ENCODE assay signal across 27 cellular contexts in the genomic region with DNA sequence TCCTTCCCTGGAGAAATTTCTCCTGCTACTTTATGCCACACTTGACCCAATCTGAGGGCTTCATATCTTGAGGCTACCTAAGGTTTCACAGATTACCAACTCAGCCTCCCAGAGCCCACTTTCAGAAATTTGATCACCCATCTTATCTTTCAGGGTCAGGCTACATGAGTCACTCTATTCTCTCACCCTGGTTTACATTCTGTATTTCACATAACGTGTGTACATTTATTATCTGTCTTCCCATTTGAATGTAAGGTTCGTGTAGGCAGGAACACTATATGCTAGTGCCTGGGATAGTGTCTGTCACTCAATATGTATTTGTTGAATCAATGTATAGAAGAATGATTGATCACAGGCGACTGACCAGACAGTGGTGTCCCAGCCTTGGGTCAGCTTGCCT.
"Had no signal": no experiment of that assay in that cellular context is flagged by ENCODE, and none has a peak within 500 bp of the region (broad histone marks: within the 10 kb centered on the region; RNA-seq: fewer than 3 reads in every experiment).

No MANE protein-coding gene starts in this region.

- H3K4me3 ChIP-seq: left lung, lower lobe of right lung, pancreas, prostate gland, skin epidermis, stomach, testis, thyroid gland, transverse colon, upper lobe of left lung, vagina had no signal

- H3K27me3 ChIP-seq: left lung, pancreas, stomach, testis, thyroid gland, transverse colon, upper lobe of left lung, vagina had no signal

- ATAC-seq: left colon; left lung; lower lobe of right lung; naive thymus-derived CD8-positive, alpha-beta T cell; pancreas; right cardiac atrium; sciatic nerve; stimulated activated naive B cell treated with anti-CD40 and anti-IgM and Interleukin-4, amounts not matched to agents 10 μg/mL and 1 μg/mL and 100 μg/mL, for 72 hours; stimulated activated naive CD8-positive, alpha-beta T cell treated with anti-CD3 and anti-CD28 coated beads, Interleukin-15, Interleukin-2, amounts not matched to agents 100 U/mL and 50 U/mL, for 24 hours had no signal

- H3K27ac ChIP-seq: left lung, lower lobe of right lung, pancreas, prostate gland, skin epidermis, stomach, testis, thyroid gland, transverse colon, upper lobe of left lung, vagina had no signal

- H3K9me3 ChIP-seq: left lung, lower lobe of right lung, pancreas, prostate gland, stomach, testis, thyroid gland, transverse colon, upper lobe of left lung, vagina had no signal

- DNase-seq: kidney; left colon; left lung; lower lobe of right lung; mammary epithelial cell; mesenchymal stem cell; naive thymus-derived CD8-positive, alpha-beta T cell; nucleus accumbens; pancreas; posterior cingulate gyrus; retina; right cardiac atrium; stimulated activated CD4-positive, alpha-beta T cell treated with anti-CD3 and anti-CD28 coated beads, Interleukin-12 subunit alpha, Interleukin-12 subunit beta, amount 100 ng/mL, for 4 hours; stimulated activated CD4-positive, alpha-beta T cell treated with anti-CD3 and anti-CD28 coated beads, Interleukin-15, amount 100 ng/mL, for 24 hours; stimulated activated CD4-positive, alpha-beta T cell treated with anti-CD3 and anti-CD28 coated beads, Interleukin-2, amount 100 ng/mL, for 24 hours; stimulated activated CD4-positive, alpha-beta T cell treated with anti-CD3 and anti-CD28 coated beads, Interleukin-4, amount 100 ng/mL, for 1 hour; stimulated activated naive B cell treated with anti-CD40 and anti-IgM and Interleukin-4, amounts not matched to agents 10 μg/mL and 1 μg/mL and 100 μg/mL, for 72 hours; stimulated activated naive CD8-positive, alpha-beta T cell treated with anti-CD3 and anti-CD28 coated beads, Interleukin-15, Interleukin-2, amounts not matched to agents 100 U/mL and 50 U/mL, for 24 hours; stomach; testis; thyroid gland; transverse colon; upper lobe of left lung had no signal

- H3K4me1 ChIP-seq: left lung, lower lobe of right lung, pancreas, prostate gland, stomach, testis, thyroid gland, transverse colon, upper lobe of left lung, vagina had no signal

- H3K36me3 ChIP-seq: left lung, lower lobe of right lung, pancreas, prostate gland, stomach, thyroid gland, transverse colon, upper lobe of left lung, vagina had no signal
